Comparison of ENCODE assay signal across 22 cellular contexts in genomic region chr15:25774871-25775270, GRCh38.
A peak's percentile ranks its signal among the peaks of the same experiment; 100 is the strongest.
DNase-seq lines count a peak whose midpoint lies in the region; ATAC-seq and TF ChIP-seq lines count a peak whose summit lies in the region.
"Had no signal": no experiment of that assay in that cellular context is flagged by ENCODE, and none has a peak within 500 bp of the region (broad histone marks: within the 10 kb centered on the region; RNA-seq: fewer than 3 reads in every experiment).

No MANE protein-coding gene starts in this region.

- peak overlapping the region; percentile 20 for H3K4me3 Mint-ChIP-seq in chondrocyte (ENCODE audit: unreplicated experiment)
- no peak overlapping the region for H3K4me3 Mint-ChIP-seq in natural killer cell treated with Interleukin-12 subunit alpha and Interleukin-12 subunit beta and Interleukin-15 and Interleukin-18, amount 100 ng/mL, for 72 hours
- H3K4me3 Mint-ChIP-seq: activated CD4-positive, alpha-beta T cell treated with anti-CD3 and anti-CD28 coated beads, Interleukin-2, amount 10 ng/mL, durations not matched to agents 7 days and 5 days; CD4-positive, alpha-beta memory T cell; dendritic cell treated with granulocyte-macrophage colony-stimulating factor and Interleukin-4, amounts not matched to agents 40 ng/mL and 50 ng/mL, for 4 days had no signal

- TF ChIP-seq CTCF in IMR-90 (conservative IDR thresholded peaks at IDR 0.05; ENCODE audit: low read depth, low read length), result no peak
- no peak for TF ChIP-seq CTCF in chondrocyte (IDR thresholded peaks at IDR 0.05)

- TF ChIP-seq RAD21 in IMR-90 (IDR thresholded peaks at IDR 0.05; ENCODE audit: low read length), result no peak

- peak overlapping the region; percentile 25; the same call in 1 of the 2 replicates for H3K9ac ChIP-seq in IMR-90 (ENCODE audit: low read depth, low read length)
- H3K9ac ChIP-seq in rectal smooth muscle tissue (ENCODE audit: low read length), result no peak overlapping the region

- peak overlapping the region; percentile 69; the same call in 1 of the 2 replicates for H2BK20ac ChIP-seq in IMR-90 (ENCODE audit: low read depth, low read length)

- peaks cover 24% of the 10 kb centered on the region; the same call in 1 of the 2 replicates for H3K9me1 ChIP-seq in IMR-90 (ENCODE audit: insufficient read depth, low read length)

- peaks cover 18 to 63% of the 10 kb centered on the region in 2 experiments for H3K79me1 ChIP-seq in IMR-90 (ENCODE audit: low read depth in 1 of 2, low read length in 2 of 2)

- dilution Hi-C loops in IMR-90 (cut with HindIII; ENCODE audit: low sequenced_read_pairs, unreplicated experiment), result no loop called here

- H3K27me3 Mint-ChIP-seq in chondrocyte (ENCODE audit: low read depth), result no peaks in the 10 kb centered on the region
- H3K27me3 Mint-ChIP-seq in natural killer cell treated with Interleukin-12 subunit alpha and Interleukin-12 subunit beta and Interleukin-15 and Interleukin-18, amount 100 ng/mL, for 72 hours, result no peaks in the 10 kb centered on the region
- H3K27me3 Mint-ChIP-seq: activated CD4-positive, alpha-beta T cell treated with anti-CD3 and anti-CD28 coated beads, Interleukin-2, amount 10 ng/mL, durations not matched to agents 7 days and 5 days; CD4-positive, alpha-beta memory T cell; dendritic cell treated with granulocyte-macrophage colony-stimulating factor and Interleukin-4, amounts not matched to agents 40 ng/mL and 50 ng/mL, for 4 days had no signal

- ATAC-seq in GM18907 (IDR thresholded peaks at IDR 0.05; ENCODE audit: unreplicated experiment), result peak; percentile 4
- ATAC-seq in IMR-90 (ENCODE audit: low read depth), result no peak
- ATAC-seq in GM21423 (IDR thresholded peaks at IDR 0.05; ENCODE audit: unreplicated experiment), result no peak
- no peak for ATAC-seq in natural killer cell treated with Interleukin-12 subunit alpha and Interleukin-12 subunit beta and Interleukin-15 and Interleukin-18, amount 100 ng/mL, for 72 hours
- ATAC-seq in HG02571 (IDR thresholded peaks at IDR 0.05; ENCODE audit: unreplicated experiment), result no peak
- ATAC-seq: foreskin keratinocyte had no signal

- DNase-seq in IMR-90 (no peak), chondrocyte (ENCODE audit: low spot score) (no peak), HEK293T (ENCODE audit: extremely low spot score) (no peak)
- DNase-seq in natural killer cell treated with Interleukin-12 subunit alpha and Interleukin-12 subunit beta and Interleukin-15 and Interleukin-18, amount 100 ng/mL, for 72 hours (ENCODE audit: low spot score), result no peak
- DNase-seq: activated CD4-positive, alpha-beta T cell treated with anti-CD3 and anti-CD28 coated beads, Interleukin-2, amount 10 ng/mL, durations not matched to agents 7 days and 5 days; activated effector memory CD4-positive, alpha-beta T cell treated with anti-CD3 and anti-CD28 coated beads, Interleukin-2, amount 50 U/mL, for 16 hours; CD4-positive, alpha-beta memory T cell; foreskin keratinocyte; KBM-7; NCI-H187; ovary; PC-9; SIG-M5; stimulated activated CD4-positive, alpha-beta T cell treated with anti-CD3 and anti-CD28 coated beads, Interleukin-2, amount 100 ng/mL, for 24 hours; stimulated activated naive CD4-positive, alpha-beta T cell had no signal

- peak overlapping the region; percentile 60; the same call in 1 of the 2 replicates for H3K23ac ChIP-seq in IMR-90 (ENCODE audit: low read depth, low read length)

- CTCF ChIA-PET in IMR-90 (lab: Yijun Ruan, JAX) (interaction anchor here (1.4 kb wide), 1 partner anchor 9 kb away, joined by 7 read pairs; no protein-coding TSS in a partner anchor), HEK293T (lab: Yijun Ruan, JAX) (interaction anchor here (0.6 to 1.2 kb wide), 2 partner anchors 9 to 262 kb away, joined by 3 to 4 read pairs; no protein-coding TSS in a partner anchor)

- no peak overlapping the region for H2AK5ac ChIP-seq in IMR-90 (ENCODE audit: low read depth, low read length)

- peak; percentile 20; the same call in 1 of the 2 replicates for TF ChIP-seq POLR2A in IMR-90 (IDR thresholded peaks at IDR 0.05; ENCODE audit: low read depth, low read length)

- H2BK120ac ChIP-seq in IMR-90 (ENCODE audit: low read depth, low read length), result 0 out of 2 replicates have a peak overlapping the region, but pooled peaks have one; percentile 31

- H3K36me3 ChIP-seq in IMR-90 (ENCODE audit: control insufficient read depth, insufficient read depth, low read length), result no peaks in the 10 kb centered on the region
- H3K36me3 ChIP-seq in rectal smooth muscle tissue (ENCODE audit: control insufficient read depth, insufficient read depth, low read length), result no peaks in the 10 kb centered on the region
- H3K36me3 ChIP-seq: ovary had no signal

- peak overlapping the region; percentile 93 for H3K27ac Mint-ChIP-seq in chondrocyte (ENCODE audit: unreplicated experiment)
- no peak overlapping the region for H3K27ac Mint-ChIP-seq in natural killer cell treated with Interleukin-12 subunit alpha and Interleukin-12 subunit beta and Interleukin-15 and Interleukin-18, amount 100 ng/mL, for 72 hours
- H3K27ac Mint-ChIP-seq: activated CD4-positive, alpha-beta T cell treated with anti-CD3 and anti-CD28 coated beads, Interleukin-2, amount 10 ng/mL, durations not matched to agents 7 days and 5 days; dendritic cell treated with granulocyte-macrophage colony-stimulating factor and Interleukin-4, amounts not matched to agents 40 ng/mL and 50 ng/mL, for 4 days had no signal

- H4K91ac ChIP-seq in IMR-90 (ENCODE audit: insufficient read depth, low read depth, low read length), result no peak overlapping the region; the same call in 1 of the 2 replicates

- H2AK9ac ChIP-seq in IMR-90 (replicated peaks; ENCODE audit: low read depth, low read length, poor library complexity), result no peak overlapping the region

- H4K8ac ChIP-seq in IMR-90 (ENCODE audit: low read depth in 2 of 2, low read length in 2 of 2), result no peak overlapping the region

- peaks cover 94% of the 10 kb centered on the region for H3K4me1 Mint-ChIP-seq in chondrocyte (ENCODE audit: low read depth)
- peaks cover 20 to 28% of the 10 kb centered on the region in 2 donors for H3K4me1 Mint-ChIP-seq in natural killer cell treated with Interleukin-12 subunit alpha and Interleukin-12 subunit beta and Interleukin-15 and Interleukin-18, amount 100 ng/mL, for 72 hours (ENCODE audit: low read depth in 2 of 2)

- peak overlapping the region; percentile 67; the same call in 1 of the 2 replicates for H3K4ac ChIP-seq in IMR-90 (ENCODE audit: low read depth, low read length)

- intact Hi-C loops in IMR-90 (cut with micrococcal nuclease), result loop anchor here (5.0 to 10.0 kb wide), 4 partner anchors 33 to 310 kb away; partner anchors contain the start of gene ATP10A

- no peaks in the 10 kb centered on the region; the same call in 1 of the 2 replicates for H4K20me1 ChIP-seq in IMR-90 (ENCODE audit: insufficient read depth, low read length)

- H2BK15ac ChIP-seq in IMR-90 (ENCODE audit: low read depth, low read length), result no peak overlapping the region

- no peak overlapping the region; the same call in 1 of the 2 replicates for H3K4me2 ChIP-seq in IMR-90 (ENCODE audit: low read depth, low read length)
- H3K4me2 ChIP-seq: hepatocyte, PC-9 had no signal

- H3K14ac ChIP-seq in IMR-90 (replicated peaks; ENCODE audit: low read depth, low read length), result no peak overlapping the region; the same call in 1 of the 2 replicates

- H3K36me3 Mint-ChIP-seq in chondrocyte (ENCODE audit: low read depth), result peaks cover 26% of the 10 kb centered on the region
- no peaks in the 10 kb centered on the region for H3K36me3 Mint-ChIP-seq in natural killer cell treated with Interleukin-12 subunit alpha and Interleukin-12 subunit beta and Interleukin-15 and Interleukin-18, amount 100 ng/mL, for 72 hours

- no peaks in the 10 kb centered on the region for H3K9me3 Mint-ChIP-seq in chondrocyte (ENCODE audit: low read depth)
- H3K9me3 Mint-ChIP-seq in natural killer cell treated with Interleukin-12 subunit alpha and Interleukin-12 subunit beta and Interleukin-15 and Interleukin-18, amount 100 ng/mL, for 72 hours, result no peaks in the 10 kb centered on the region
- H3K9me3 Mint-ChIP-seq: activated CD4-positive, alpha-beta T cell treated with anti-CD3 and anti-CD28 coated beads, Interleukin-2, amount 10 ng/mL, durations not matched to agents 7 days and 5 days; CD4-positive, alpha-beta memory T cell; dendritic cell treated with granulocyte-macrophage colony-stimulating factor and Interleukin-4, amounts not matched to agents 40 ng/mL and 50 ng/mL, for 4 days had no signal

- peak overlapping the region; percentile 25; the same call in 1 of the 2 replicates for H3K18ac ChIP-seq in IMR-90 (ENCODE audit: low read depth, low read length)

- no peak overlapping the region for H2AFZ ChIP-seq in IMR-90 (replicated peaks; ENCODE audit: low read length, poor library complexity)
- H2AFZ ChIP-seq: hepatocyte, PC-9 had no signal

- peaks cover 9% of the 10 kb centered on the region for H3K4me1 ChIP-seq in IMR-90 (ENCODE audit: control insufficient read depth, insufficient read depth, low read length)
- peaks cover 12% of the 10 kb centered on the region for H3K4me1 ChIP-seq in rectal smooth muscle tissue (ENCODE audit: control insufficient read depth, insufficient read depth, low read length)
- H3K4me1 ChIP-seq: foreskin keratinocyte had no signal

- H4K5ac ChIP-seq in IMR-90 (ENCODE audit: low read depth, low read length), result no peak overlapping the region

- H2BK5ac ChIP-seq in IMR-90 (ENCODE audit: low read depth, low read length, poor library complexity, severe bottlenecking), result peak overlapping the region; percentile 72

- H3K9me3 ChIP-seq in IMR-90 (ENCODE audit: control insufficient read depth, insufficient read depth, low read length), result no peaks in the 10 kb centered on the region
- H3K9me3 ChIP-seq: ovary had no signal

- H3K56ac ChIP-seq in IMR-90 (ENCODE audit: extremely low read depth, insufficient read depth, low read length), result peak overlapping the region; percentile 65; the same call in 1 of the 2 replicates

- in situ Hi-C loops in IMR-90 (cut with MboI; ENCODE audit: low sequenced_read_pairs), result no loop called here

- H3K27ac ChIP-seq in IMR-90 (ENCODE audit: insufficient read depth, low read length), result no peak overlapping the region
- peak overlapping the region; percentile 57 for H3K27ac ChIP-seq in rectal smooth muscle tissue (ENCODE audit: low read depth, low read length)
- H3K27ac ChIP-seq: foreskin keratinocyte, hepatocyte, ovary, PC-9 had no signal

- POLR2A ChIA-PET in IMR-90 (lab: Charles Lee; ENCODE audit: unreplicated experiment) (no interaction called here), HEK293T (lab: Yijun Ruan, JAX) (no interaction called here)

- H3K27me3 ChIP-seq in IMR-90 (ENCODE audit: control insufficient read depth, insufficient read depth, low read length), result no peaks in the 10 kb centered on the region
- H3K27me3 ChIP-seq in rectal smooth muscle tissue (ENCODE audit: control insufficient read depth, insufficient read depth, low read length), result no peaks in the 10 kb centered on the region
- H3K27me3 ChIP-seq: foreskin keratinocyte, hepatocyte, ovary had no signal

- no TSS peak for BruUV-seq in IMR-90 (replicated peaks; lab: Mats Ljungman, UMichigan)

- H3K4me3 ChIP-seq in IMR-90 (ENCODE audit: insufficient read depth, low read depth, low read length), result no peak overlapping the region
- no peak overlapping the region for H3K4me3 ChIP-seq in rectal smooth muscle tissue (ENCODE audit: low read length)
- H3K4me3 ChIP-seq: hepatocyte, lung, ovary, PC-9 had no signal

- WGBS in IMR-90 (ENCODE audit: extremely low coverage in 2 of 2, insufficient read length in 1 of 2), 2 experiments, result no CpG with 5 or more reads among the region's 2 CpGs

TF ChIP-seq in HEK293T, 16 proteins besides CTCF, POLR2A, EP300 and RAD21 (continues in another document):
- TF ChIP-seq L3MBTL2 (conservative IDR thresholded peaks at IDR 0.05), result no peak
